Comparison of ENCODE assay signal across 9 cellular contexts in genomic region chr1:1678581-1679380, GRCh38. TPM values are rescaled to one million over a fixed set of nuclear protein-coding genes. Genes with fewer than 3 reads are reported as not detected.
A peak's percentile ranks its signal among the peaks of the same experiment; 100 is the strongest.
DNase-seq lines count a peak whose midpoint lies in the region; ATAC-seq, FAIRE-seq and TF ChIP-seq lines count a peak whose summit lies in the region.
"Had no signal": no experiment of that assay in that cellular context is flagged by ENCODE, and none has a peak within 500 bp of the region (broad histone marks: within the 10 kb centered on the region; RNA-seq: fewer than 3 reads in every experiment).

No MANE protein-coding gene starts in this region.

- peak; percentile 86 for TF ChIP-seq CTCF in GM10248 (IDR thresholded peaks at IDR 0.05; ENCODE audit: control extremely low read depth, extremely low read depth, low read depth, missing control alignments)
- no peak for TF ChIP-seq CTCF in lung (IDR thresholded peaks at IDR 0.05; ENCODE audit: control extremely low read depth, extremely low read depth)

- H3K4me1 ChIP-seq in lung (ENCODE audit: control insufficient read depth in 2 of 2, insufficient read depth in 2 of 2, low read length in 2 of 2) = peaks cover 0 to 14% of the 10 kb centered on the region in 2 donors

- CTCF ChIA-PET in GM10248 (lab: Yijun Ruan, JAX) = interaction anchor here (0.6 to 2.4 kb wide), 18 partner anchors 8 to 230 kb away, joined by 3 to 16 read pairs (median 4); no protein-coding TSS in a partner anchor

- peak overlapping the region; percentile 15 to 29 for H3K27ac ChIP-seq in lung (ENCODE audit: low read depth in 1 of 2, low read length in 1 of 2)
- H3K27ac ChIP-seq: SK-N-MC had no signal

- peak overlapping the region; percentile 76 for H3K4me3 Mint-ChIP-seq in activated naive CD8-positive, alpha-beta T cell treated with anti-CD3 and anti-CD28 coated beads for 36 hours

- ATAC-seq in HG03442 (IDR thresholded peaks at IDR 0.05; ENCODE audit: unreplicated experiment) (peak; percentile 27), lung (ENCODE audit: insufficient read depth, low FRiP score) (no peak), HG03039 (IDR thresholded peaks at IDR 0.05; ENCODE audit: unreplicated experiment) (no peak)

- peaks cover 3% of the 10 kb centered on the region for H3K36me3 Mint-ChIP-seq in activated naive CD8-positive, alpha-beta T cell treated with anti-CD3 and anti-CD28 coated beads for 36 hours

- H3K27me3 Mint-ChIP-seq in activated naive CD8-positive, alpha-beta T cell treated with anti-CD3 and anti-CD28 coated beads for 36 hours = no peaks in the 10 kb centered on the region

- DNase-seq in GM10248 (ENCODE audit: extremely low spot score) (peak; percentile 59), lung (ENCODE audit: low spot score) (no peak), GF-D8 (lab: John Stamatoyannopoulos, UW) (no peak), DMS79 treated with DMSO at 0.1 percent for 48 hours (lab: John Stamatoyannopoulos, UW) (no peak), H54 (ENCODE audit: insufficient read length, low spot score) (no peak)
- DNase-seq in activated naive CD8-positive, alpha-beta T cell treated with anti-CD3 and anti-CD28 coated beads for 36 hours = peak; percentile 67

- peaks cover 19% of the 10 kb centered on the region for H3K4me1 Mint-ChIP-seq in activated naive CD8-positive, alpha-beta T cell treated with anti-CD3 and anti-CD28 coated beads for 36 hours

- peaks cover 0 to 8% of the 10 kb centered on the region in 2 donors for H3K36me3 ChIP-seq in lung (ENCODE audit: control insufficient read depth in 2 of 2, insufficient read depth in 2 of 2, low read length in 2 of 2)

- TF ChIP-seq POLR2A in H54 (IDR thresholded peaks at IDR 0.05; ENCODE audit: low read depth, low read length) = no peak

- WGBS in lung, 2 donors = 74 to 76% methylated on average over 24 of the region's 24 CpGs

- POLR2A ChIA-PET in GM10248 (lab: Yijun Ruan, JAX) = no interaction called here

- H3K4me3 ChIP-seq in lung = no peak overlapping the region
- H3K4me3 ChIP-seq: SK-N-MC had no signal

- no peaks in the 10 kb centered on the region for H3K9me3 ChIP-seq in lung (ENCODE audit: control insufficient read depth in 2 of 2, insufficient read depth in 1 of 2, low read length in 1 of 2)

- H3K27me3 ChIP-seq in lung (ENCODE audit: control insufficient read depth, insufficient read depth) = no peaks in the 10 kb centered on the region

- H3K27ac Mint-ChIP-seq in activated naive CD8-positive, alpha-beta T cell treated with anti-CD3 and anti-CD28 coated beads for 36 hours = peak overlapping the region; percentile 94

- no peaks in the 10 kb centered on the region for H3K9me3 Mint-ChIP-seq in activated naive CD8-positive, alpha-beta T cell treated with anti-CD3 and anti-CD28 coated beads for 36 hours

- no peak for FAIRE-seq in H54 (lab: Jason Lieb, UNC)

RNA-seq across cellular contexts. Expression of gene SLC35E2B, which starts 13.8 kb away (rescaled TPM):
- total RNA-seq in activated naive CD8-positive, alpha-beta T cell treated with anti-CD3 and anti-CD28 coated beads for 36 hours = 10 to 100 TPM; 19.3 to 20.1 TPM
- 10 to 100 TPM; 41.0 to 45.9 TPM for total RNA-seq in lung
- 10 to 100 TPM; 19.1 to 20.8 TPM for polyA plus RNA-seq in lung

RNA-seq across cellular contexts. Expression of gene CDK11B, which starts 20.0 kb away (rescaled TPM):
- total RNA-seq in activated naive CD8-positive, alpha-beta T cell treated with anti-CD3 and anti-CD28 coated beads for 36 hours = 10 to 100 TPM; 42.2 to 43.3 TPM
- total RNA-seq in lung = 10 to 100 TPM; 15.7 to 21.4 TPM
- 10 to 100 TPM; 27.1 to 39.6 TPM for polyA plus RNA-seq in lung

RNA-seq across cellular contexts. Expression of gene CDK11A, which starts 45.4 kb away (rescaled TPM):
- 10 to 100 TPM; 64.2 to 65.0 TPM for total RNA-seq in activated naive CD8-positive, alpha-beta T cell treated with anti-CD3 and anti-CD28 coated beads for 36 hours
- 10 to 100 TPM; 16.5 to 45.1 TPM for total RNA-seq in lung
- 10 to 100 TPM; 19.9 to 34.7 TPM for polyA plus RNA-seq in lung

RNA-seq across cellular contexts. Expression of gene MMP23B, which starts 46.8 kb away (rescaled TPM):
- total RNA-seq in activated naive CD8-positive, alpha-beta T cell treated with anti-CD3 and anti-CD28 coated beads for 36 hours = 1 to 10 TPM; 1.4 to 2.3 TPM
- 10 to 100 TPM; 29.2 to 40.3 TPM for total RNA-seq in lung
- 10 to 100 TPM; 14.1 to 15.0 TPM for polyA plus RNA-seq in lung

Comparison
In these comparisons a context has a peak if more than half of its experiments do, and no peak if none do; other contexts are left out.
1. DNase-seq: peak in GM10248 (single experiment) and activated naive CD8-positive, alpha-beta T cell treated with anti-CD3 and anti-CD28 coated beads for 36 hours (single experiment); none in lung (single experiment), GF-D8 (single experiment), DMS79 treated with DMSO at 0.1 percent for 48 hours (single experiment) and H54 (single experiment).